ENCODE assay signal across 24 cellular contexts in genomic region chr2:232342635-232343565, GRCh38. TPM values are rescaled to one million over a fixed set of nuclear protein-coding genes. Genes with fewer than 3 reads are reported as not detected.
DNase-seq lines count a peak whose midpoint lies in the region; ATAC-seq and TF ChIP-seq lines count a peak whose summit lies in the region.
"Had no signal": no experiment of that assay in that cellular context is flagged by ENCODE, and none has a peak within 500 bp of the region (broad histone marks: within the 10 kb centered on the region; RNA-seq: fewer than 3 reads in every experiment).

No MANE protein-coding gene starts in this region.

- CTCF ChIA-PET in WTC11 (lab: Charles Lee), result interaction anchor here (1.0 to 6.1 kb wide), 3 partner anchors 23 to 417 kb away, joined by 3 to 78 read pairs (median 6); no protein-coding TSS in a partner anchor

- H3K27ac Mint-ChIP-seq in WTC11, result no peak overlapping the region
- H3K27ac Mint-ChIP-seq: H9; stimulated activated effector memory CD8-positive, alpha-beta T cell treated with anti-CD3 and anti-CD28 coated beads, Interleukin-12 subunit alpha, Interleukin-12 subunit beta, amount 100 ng/mL, for 72 hours; T-helper 1 cell treated with Interleukin-12 subunit alpha and Interleukin-12 subunit beta and Interleukin-4 antibody, amounts not matched to agents 30 μg/mL and 1 μg/mL, for 36 hours had no signal

- intact Hi-C loops in sciatic nerve (cut with DNase I), result no loop called here

- no peak overlapping the region for H3K4me3 Mint-ChIP-seq in WTC11
- H3K4me3 Mint-ChIP-seq: H9; neural crest cell; stimulated activated effector memory CD8-positive, alpha-beta T cell treated with anti-CD3 and anti-CD28 coated beads, Interleukin-12 subunit alpha, Interleukin-12 subunit beta, amount 100 ng/mL, for 72 hours; T-helper 1 cell treated with Interleukin-12 subunit alpha and Interleukin-12 subunit beta and Interleukin-4 antibody, amounts not matched to agents 30 μg/mL and 1 μg/mL, for 36 hours had no signal

- no peak for TF ChIP-seq CTCF in WTC11 (IDR thresholded peaks at IDR 0.05)

- peak; percentile 58 for DNase-seq in activated effector memory CD4-positive, alpha-beta T cell treated with anti-CD3 and anti-CD28 coated beads, Interleukin-2, amount 50 U/mL, for 16 hours
- no peak for DNase-seq in activated effector memory CD4-positive, alpha-beta T cell treated with Interleukin-2 at 50 U/mL for 16 hours
- peak; percentile 60 for DNase-seq in NCI-H2029 (lab: John Stamatoyannopoulos, UW)
- peak; percentile 9 for DNase-seq in WTC11 (ENCODE audit: low spot score)
- DNase-seq in sciatic nerve (ENCODE audit: low spot score), result peak; percentile 42
- DNase-seq in NCI-H1092 (lab: John Stamatoyannopoulos, UW), result no peak
- no peak for DNase-seq in CD1c-positive myeloid dendritic cell (ENCODE audit: extremely low spot score)
- DNase-seq: C1 segment of cervical spinal cord, DMS 273 treated with DMSO at 0.1 percent for 48 hours, GF-D8, H9, midbrain, NCI-H1105 treated with DMSO at 0.1 percent for 48 hours, NCI-H2171 treated with DMSO at 0.1 percent for 48 hours, NCI-H774 had no signal

- no peaks in the 10 kb centered on the region for H3K36me3 Mint-ChIP-seq in WTC11
- H3K36me3 Mint-ChIP-seq: stimulated activated effector memory CD8-positive, alpha-beta T cell treated with anti-CD3 and anti-CD28 coated beads, Interleukin-12 subunit alpha, Interleukin-12 subunit beta, amount 100 ng/mL, for 72 hours had no signal

- H3K4me1 Mint-ChIP-seq in WTC11, result peaks cover 3% of the 10 kb centered on the region
- H3K4me1 Mint-ChIP-seq: stimulated activated effector memory CD8-positive, alpha-beta T cell treated with anti-CD3 and anti-CD28 coated beads, Interleukin-12 subunit alpha, Interleukin-12 subunit beta, amount 100 ng/mL, for 72 hours had no signal

- H3K9me3 Mint-ChIP-seq in WTC11, result no peaks in the 10 kb centered on the region
- H3K9me3 Mint-ChIP-seq: neural crest cell; stimulated activated effector memory CD8-positive, alpha-beta T cell treated with anti-CD3 and anti-CD28 coated beads, Interleukin-12 subunit alpha, Interleukin-12 subunit beta, amount 100 ng/mL, for 72 hours; T-helper 1 cell treated with Interleukin-12 subunit alpha and Interleukin-12 subunit beta and Interleukin-4 antibody, amounts not matched to agents 30 μg/mL and 1 μg/mL, for 36 hours had no signal

- peaks cover 12% of the 10 kb centered on the region for H3K27me3 Mint-ChIP-seq in WTC11 (ENCODE audit: low read depth)

- ATAC-seq in WTC11 (0 out of 2 replicates have a peak, but pooled peaks have one; percentile 11), sciatic nerve (no peak), GM18873 (IDR thresholded peaks at IDR 0.05; ENCODE audit: low FRiP score, unreplicated experiment) (no peak)
- ATAC-seq: heart left ventricle; left lobe of liver; PC-3; stimulated activated effector memory CD8-positive, alpha-beta T cell treated with anti-CD3 and anti-CD28 coated beads, Interleukin-12 subunit alpha, Interleukin-12 subunit beta, amount 100 ng/mL, for 72 hours had no signal

- POLR2A ChIA-PET in WTC11 (lab: Charles Lee), result no interaction called here

TF ChIP-seq in WTC11, 78 proteins besides CTCF, POLR2A, EP300 and RAD21:
- no peak for TF ChIP-seq SOX15 (CRISPR knock-in tag; IDR thresholded peaks at IDR 0.05)
- TF ChIP-seq FOXJ3 (CRISPR knock-in tag; IDR thresholded peaks at IDR 0.05; ENCODE audit: borderline replicate concordance), result no peak
- TF ChIP-seq IRF1 (CRISPR knock-in tag; IDR thresholded peaks at IDR 0.05), result no peak
- TF ChIP-seq MYBL2 (CRISPR knock-in tag; IDR thresholded peaks at IDR 0.05), result no peak
- no peak for TF ChIP-seq HMGXB4 (CRISPR knock-in tag; IDR thresholded peaks at IDR 0.05)

RNA-seq across cellular contexts. Expression of gene ALPP, which starts 35.7 kb away (rescaled TPM):
- 0.14 to 0.20 TPM (median 0.14 TPM) in 3 replicates for total RNA-seq in WTC11 (2021)
- not detected for total RNA-seq in sciatic nerve
- total RNA-seq: heart left ventricle, neural crest cell, SK-MEL-5, temporal lobe had no signal

Comparison
In these comparisons a context has a peak if more than half of its experiments do, and no peak if none do; other contexts are left out.
1. DNase-seq: peak in activated effector memory CD4-positive, alpha-beta T cell treated with anti-CD3 and anti-CD28 coated beads, Interleukin-2, amount 50 U/mL, for 16 hours (single experiment), NCI-H2029 (single experiment), WTC11 (single experiment) and sciatic nerve (single experiment); none in activated effector memory CD4-positive, alpha-beta T cell treated with Interleukin-2 at 50 U/mL for 16 hours (single experiment), NCI-H1092 (single experiment) and CD1c-positive myeloid dendritic cell (single experiment).